ENCODE assay signal across 10 cellular contexts in the genomic region with DNA sequence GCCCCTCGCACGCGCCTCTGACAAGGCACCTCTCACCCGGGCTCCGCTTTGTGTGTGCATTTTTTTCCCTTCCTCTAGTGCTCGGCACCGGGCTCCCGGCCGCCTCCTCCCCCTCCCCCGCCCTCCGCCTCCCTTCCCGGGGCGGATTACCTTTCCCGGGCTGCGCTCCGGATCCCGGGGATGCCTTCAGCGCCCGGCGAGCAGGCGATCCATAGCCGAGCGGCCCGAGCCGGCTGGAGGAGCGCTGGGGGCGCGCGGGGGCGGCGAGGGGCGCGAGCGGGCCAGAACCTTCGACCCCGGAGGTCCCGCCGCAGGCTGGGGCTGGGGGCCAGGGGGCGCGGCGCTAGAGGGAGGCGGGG. TPM values are rescaled to one million over a fixed set of nuclear protein-coding genes. Genes with fewer than 3 reads are reported as not detected.
DNase-seq lines count a peak whose midpoint lies in the region; ATAC-seq and TF ChIP-seq lines count a peak whose summit lies in the region.
"Had no signal": no experiment of that assay in that cellular context is flagged by ENCODE, and none has a peak within 500 bp of the region (broad histone marks: within the 10 kb centered on the region; RNA-seq: fewer than 3 reads in every experiment).

No MANE protein-coding gene starts in this region.

- H3K27ac Mint-ChIP-seq in endodermal cell, result no peak overlapping the region

- H3K9me3 Mint-ChIP-seq in endodermal cell, result no peaks in the 10 kb centered on the region

- peaks cover 39% of the 10 kb centered on the region for H3K27me3 ChIP-seq in endodermal cell (ENCODE audit: control insufficient read depth, insufficient read depth, low read length, poor library complexity, severe bottlenecking)
- peaks cover 43% of the 10 kb centered on the region for H3K27me3 ChIP-seq in mucosa of stomach (ENCODE audit: control insufficient read depth, insufficient read depth, low read length)
- H3K27me3 ChIP-seq in aorta (ENCODE audit: control insufficient read depth in 1 of 2, insufficient read depth in 2 of 2, low read length in 1 of 2), result no peaks in the 10 kb centered on the region

- peak overlapping the region; percentile 72 for H3K4me3 ChIP-seq in Jurkat, Clone E6-1 (ENCODE audit: low read length)
- H3K4me3 ChIP-seq in endodermal cell (ENCODE audit: low read length), result peak overlapping the region; percentile 82
- no peak overlapping the region for H3K4me3 ChIP-seq in mucosa of stomach (ENCODE audit: low read length)
- H3K4me3 ChIP-seq in aorta (ENCODE audit: low read length in 2 of 2), result peak overlapping the region; percentile 91 to 94
- H3K4me3 ChIP-seq: K562 had no signal

- peak; percentile 69 for DNase-seq in D341Med (ENCODE audit: low spot score)
- no peak for DNase-seq in Jurkat, Clone E6-1 (ENCODE audit: low read depth, low spot score)
- DNase-seq in endodermal cell, result no peak
- DNase-seq in aorta, result peak; percentile 59 to 81
- no peak for DNase-seq in inferior parietal cortex (ENCODE audit: extremely low spot score)
- no peak for DNase-seq in activated CD4-positive, alpha-beta T cell treated with anti-CD3 and anti-CD28 coated beads, Interleukin-2, amount 50 U/mL, for 48 hours

- peaks cover 34% of the 10 kb centered on the region for H3K27me3 Mint-ChIP-seq in endodermal cell (ENCODE audit: insufficient read depth)

- no peak for TF ChIP-seq CTCF in endodermal cell (conservative IDR thresholded peaks at IDR 0.05)

- peaks cover 16% of the 10 kb centered on the region for H3K4me1 Mint-ChIP-seq in endodermal cell

- intact Hi-C loops in aorta (cut with DNase I), result loop anchor here (2.0 to 5.0 kb wide), 4 partner anchors 149 to 271 kb away; no protein-coding TSS in a partner anchor

- peak overlapping the region; percentile 14 for H3K9ac ChIP-seq in endodermal cell (ENCODE audit: extremely low read depth, low read length, poor library complexity, severe bottlenecking)
- peak overlapping the region; percentile 46 for H3K9ac ChIP-seq in mucosa of stomach (ENCODE audit: low read length)

- H3K4me3 Mint-ChIP-seq in endodermal cell, result peak overlapping the region; percentile 73

- H3K27ac ChIP-seq in endodermal cell (ENCODE audit: low read depth, low read length) (no peak overlapping the region), aorta (ENCODE audit: low read depth in 1 of 2, low read length in 2 of 2) (peak overlapping the region; percentile 78)

- ATAC-seq in GM21360 (IDR thresholded peaks at IDR 0.05; ENCODE audit: unreplicated experiment), result peak; percentile 16
- ATAC-seq in aorta (ENCODE audit: low FRiP score), result peak; percentile 55

- WGBS in endodermal cell (ENCODE audit: insufficient coverage in 1 of 2, insufficient read length in 1 of 2), 2 experiments, result 0% methylated on average over 42 of the region's 42 CpGs; no CpG with 5 or more reads in 1 of the 2 experiments
- WGBS in aorta, 2 donors, result 1% methylated on average over 31 to 42 of the region's 42 CpGs

- H3K4me1 ChIP-seq in endodermal cell (ENCODE audit: control insufficient read depth, insufficient read depth, low read length) (no peaks in the 10 kb centered on the region), mucosa of stomach (ENCODE audit: control insufficient read depth, insufficient read depth, low read length) (peaks cover 7% of the 10 kb centered on the region), aorta (ENCODE audit: control insufficient read depth in 1 of 2, insufficient read depth in 2 of 2, low read length in 2 of 2) (no peaks in the 10 kb centered on the region)

- H3K36me3 ChIP-seq in endodermal cell (ENCODE audit: control insufficient read depth, insufficient read depth, low read length) (no peaks in the 10 kb centered on the region), mucosa of stomach (ENCODE audit: control insufficient read depth, insufficient read depth, low read length) (no peaks in the 10 kb centered on the region), aorta (ENCODE audit: control insufficient read depth in 1 of 2, insufficient read depth in 2 of 2, low read length in 1 of 2) (no peaks in the 10 kb centered on the region)

- no peaks in the 10 kb centered on the region for H3K9me3 ChIP-seq in endodermal cell (ENCODE audit: control insufficient read depth, low read length)
- no peaks in the 10 kb centered on the region for H3K9me3 ChIP-seq in mucosa of stomach (ENCODE audit: control insufficient read depth, low read length)
- H3K9me3 ChIP-seq in aorta (ENCODE audit: control insufficient read depth, low read length), result no peaks in the 10 kb centered on the region

- no peaks in the 10 kb centered on the region for H3K36me3 Mint-ChIP-seq in endodermal cell (ENCODE audit: low read depth)

RNA-seq across cellular contexts. Expression of a gene that starts 0.3 kb away (rescaled TPM):
- polyA plus RNA-seq in Jurkat, Clone E6-1 (2012; ENCODE audit: insufficient read depth, insufficient read length), result 7.1 TPM
- total RNA-seq in endodermal cell, result 10 to 100 TPM in 1 of 2 donors, 1 to 10 TPM in 1; 1.5 to 16.4 TPM
- polyA plus RNA-seq in endodermal cell (2013, experiment 1 of 2), result 4.6 TPM
- 3.0 TPM for polyA plus RNA-seq in endodermal cell (2013, experiment 2 of 2)
- 10 to 100 TPM in 1 of 2 donors, 1 to 10 TPM in 1; 7.5 to 20.4 TPM for total RNA-seq in aorta
- 1 to 10 TPM; 7.1 to 8.3 TPM for polyA plus RNA-seq in aorta
- total RNA-seq: K562, pulmonary artery endothelial cell had no signal
- polyA plus RNA-seq: K562 had no signal

Comparison
In these comparisons a context has a peak if more than half of its experiments do, and no peak if none do; other contexts are left out.
1. DNase-seq: peak in D341Med (single experiment) and aorta (2 of 2); none in Jurkat, Clone E6-1 (single experiment), endodermal cell (single experiment), inferior parietal cortex (single experiment) and activated CD4-positive, alpha-beta T cell treated with anti-CD3 and anti-CD28 coated beads, Interleukin-2, amount 50 U/mL, for 48 hours (0 of 2).